Comparison of ENCODE assay signal across 26 cellular contexts in genomic region chrX:69226459-69227158, GRCh38.
"Had no signal": no experiment of that assay in that cellular context is flagged by ENCODE, and none has a peak within 500 bp of the region (broad histone marks: within the 10 kb centered on the region; RNA-seq: fewer than 3 reads in every experiment).

No MANE protein-coding gene starts in this region.

- H3K36me3 Mint-ChIP-seq: activated CD4-positive, alpha-beta memory T cell treated with anti-CD3 and anti-CD28 coated beads for 36 hours; activated naive CD8-positive, alpha-beta T cell had no signal

- H3K4me1 Mint-ChIP-seq: activated CD4-positive, alpha-beta T cell treated with anti-CD3 and anti-CD28 coated beads for 36 hours; activated CD4-positive, alpha-beta T cell treated with anti-CD3 and anti-CD28 coated beads, Interleukin-2, amount 10 ng/mL, durations not matched to agents 24 days and 14 days; activated T-helper 17 cell treated with anti-CD3 and anti-CD28 coated beads, Interleukin-2, amount 50 U/mL, for 72 hours had no signal

- H3K4me3 ChIP-seq: coronary artery, dorsolateral prefrontal cortex, esophagus muscularis mucosa, gastrocnemius medialis, heart left ventricle had no signal

- H3K9me3 ChIP-seq: esophagus muscularis mucosa, gastrocnemius medialis, heart left ventricle had no signal

- H3K36me3 ChIP-seq: brain microvascular endothelial cell, esophagus muscularis mucosa, gastrocnemius medialis, heart left ventricle had no signal

- H3K9me3 Mint-ChIP-seq: activated CD4-positive, alpha-beta memory T cell treated with anti-CD3 and anti-CD28 coated beads for 36 hours; activated CD4-positive, alpha-beta T cell treated with anti-CD3 and anti-CD28 coated beads, Interleukin-2, amount 10 ng/mL, durations not matched to agents 24 days and 14 days; activated T-cell treated with anti-CD3 and anti-CD28 coated beads, Interleukin-2, amount 50 U/mL, for 4 hours; activated T-helper 17 cell treated with anti-CD3 and anti-CD28 coated beads, Interleukin-2, amount 50 U/mL, for 72 hours; dendritic cell treated with granulocyte-macrophage colony-stimulating factor and Interleukin-4, amounts not matched to agents 40 ng/mL and 50 ng/mL, for 4 days had no signal

- H3K27ac Mint-ChIP-seq: activated CD4-positive, alpha-beta memory T cell treated with anti-CD3 and anti-CD28 coated beads for 36 hours; activated CD4-positive, alpha-beta T cell treated with anti-CD3 and anti-CD28 coated beads for 36 hours; activated CD4-positive, alpha-beta T cell treated with anti-CD3 and anti-CD28 coated beads, Interleukin-2, amount 10 ng/mL, durations not matched to agents 24 days and 14 days; activated CD8-positive, alpha-beta T cell treated with anti-CD3 and anti-CD28 coated beads, Interleukin-2, amount 10 ng/mL, durations not matched to agents 7 days and 5 days; activated naive CD8-positive, alpha-beta T cell; activated T-helper 17 cell treated with anti-CD3 and anti-CD28 coated beads, Interleukin-2, amount 50 U/mL, for 72 hours; dendritic cell treated with granulocyte-macrophage colony-stimulating factor and Interleukin-4, amounts not matched to agents 40 ng/mL and 50 ng/mL, for 4 days had no signal

- H3K27ac ChIP-seq: brain microvascular endothelial cell, coronary artery, dorsolateral prefrontal cortex, esophagus muscularis mucosa, foreskin keratinocyte, gastrocnemius medialis, heart left ventricle had no signal

- H3K27me3 ChIP-seq: brain microvascular endothelial cell, esophagus muscularis mucosa, foreskin keratinocyte had no signal

- H3K4me3 Mint-ChIP-seq: activated CD4-positive, alpha-beta memory T cell treated with anti-CD3 and anti-CD28 coated beads for 36 hours; activated CD4-positive, alpha-beta T cell treated with anti-CD3 and anti-CD28 coated beads for 36 hours; activated CD4-positive, alpha-beta T cell treated with anti-CD3 and anti-CD28 coated beads, Interleukin-2, amount 10 ng/mL, durations not matched to agents 24 days and 14 days; activated CD8-positive, alpha-beta T cell treated with anti-CD3 and anti-CD28 coated beads, Interleukin-2, amount 10 ng/mL, durations not matched to agents 7 days and 5 days; activated naive CD8-positive, alpha-beta T cell; activated T-cell treated with anti-CD3 and anti-CD28 coated beads, Interleukin-2, amount 50 U/mL, for 4 hours; activated T-helper 17 cell treated with anti-CD3 and anti-CD28 coated beads, Interleukin-2, amount 50 U/mL, for 72 hours; dendritic cell treated with granulocyte-macrophage colony-stimulating factor and Interleukin-4, amounts not matched to agents 40 ng/mL and 50 ng/mL, for 4 days had no signal

- ATAC-seq: activated CD4-positive, alpha-beta T cell treated with anti-CD3 and anti-CD28 coated beads for 36 hours; activated CD8-positive, alpha-beta T cell treated with anti-CD3 and anti-CD28 coated beads, Interleukin-2, amount 10 ng/mL, durations not matched to agents 7 days and 5 days; activated T-cell treated with anti-CD3 and anti-CD28 coated beads, Interleukin-2, amount 50 U/mL, for 4 hours; activated T-helper 17 cell treated with anti-CD3 and anti-CD28 coated beads, Interleukin-2, amount 50 U/mL, for 72 hours; foreskin keratinocyte; gastrocnemius medialis; heart left ventricle had no signal

- H3K27me3 Mint-ChIP-seq: activated CD4-positive, alpha-beta memory T cell treated with anti-CD3 and anti-CD28 coated beads for 36 hours; activated CD4-positive, alpha-beta T cell treated with anti-CD3 and anti-CD28 coated beads for 36 hours; activated CD4-positive, alpha-beta T cell treated with anti-CD3 and anti-CD28 coated beads, Interleukin-2, amount 10 ng/mL, durations not matched to agents 24 days and 14 days; activated naive CD8-positive, alpha-beta T cell; activated T-helper 17 cell treated with anti-CD3 and anti-CD28 coated beads, Interleukin-2, amount 50 U/mL, for 72 hours had no signal

- H3K4me1 ChIP-seq: foreskin keratinocyte, gastrocnemius medialis had no signal

- DNase-seq: activated CD4-positive, alpha-beta memory T cell treated with anti-CD3 and anti-CD28 coated beads for 36 hours; activated CD4-positive, alpha-beta T cell treated with anti-CD3 and anti-CD28 coated beads for 36 hours; activated CD4-positive, alpha-beta T cell treated with anti-CD3 and anti-CD28 coated beads, Interleukin-2, amount 10 ng/mL, durations not matched to agents 24 days and 14 days; activated CD8-positive, alpha-beta T cell treated with anti-CD3 and anti-CD28 coated beads, Interleukin-2, amount 10 ng/mL, durations not matched to agents 7 days and 5 days; activated effector memory CD4-positive, alpha-beta T cell treated with Interleukin-2 at 50 U/mL for 16 hours; activated gamma-delta T cell treated with Interleukin-2 at 50 U/mL for 16 hours; activated naive CD4-positive, alpha-beta T cell treated with anti-CD3 and anti-CD28 coated beads, Interleukin-2, amount 50 U/mL, for 16 hours; activated naive CD4-positive, alpha-beta T cell treated with Interleukin-2 at 50 U/mL for 16 hours; activated T-cell treated with anti-CD3 and anti-CD28 coated beads, Interleukin-2, amount 50 U/mL, for 4 hours; amniotic stem cell; anterior cingulate cortex; brain microvascular endothelial cell; caudate nucleus; dorsolateral prefrontal cortex; effector memory CD4-positive, alpha-beta T cell; erythroblast; foreskin keratinocyte; gastrocnemius medialis; glutamatergic neuron; heart left ventricle; T-helper 2 cell had no signal
